10 cellular contexts compared by ENCODE assay signal in the genomic region with DNA sequence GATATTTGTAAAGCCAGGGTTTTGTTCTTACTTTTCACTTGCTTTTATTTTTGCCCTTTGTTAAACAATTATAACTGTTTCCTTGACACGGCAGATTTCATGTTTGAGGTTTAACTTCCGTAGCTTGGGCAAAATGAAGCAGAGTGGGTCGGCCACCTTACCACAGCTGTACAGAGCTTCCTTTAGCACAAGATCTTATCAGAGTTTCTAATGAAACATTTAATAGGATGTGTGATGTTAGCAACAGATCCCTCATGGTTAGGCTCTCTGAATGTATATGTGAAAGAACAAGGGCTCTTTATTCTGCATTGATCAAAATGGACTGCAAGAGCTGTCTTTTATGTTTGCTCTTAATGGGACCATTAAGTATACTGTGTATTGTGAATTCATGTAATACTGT. TPM values are rescaled to one million over a fixed set of nuclear protein-coding genes. Genes with fewer than 3 reads are reported as not detected.
A peak's percentile ranks its signal among the peaks of the same experiment; 100 is the strongest.
DNase-seq lines count a peak whose midpoint lies in the region; ATAC-seq, FAIRE-seq and TF ChIP-seq lines count a peak whose summit lies in the region.
"Had no signal": no experiment of that assay in that cellular context is flagged by ENCODE, and none has a peak within 500 bp of the region (broad histone marks: within the 10 kb centered on the region; RNA-seq: fewer than 3 reads in every experiment).

No MANE protein-coding gene starts in this region.

- H2AFZ ChIP-seq in OCI-LY7 (ENCODE audit: low read length): no peak overlapping the region

- POLR2A ChIA-PET in OCI-LY7 (lab: Charles Lee): interaction anchor here (0.9 kb wide), 1 partner anchor 9 kb away, joined by 3 read pairs; no protein-coding TSS in a partner anchor

- H3K9me3 ChIP-seq in OCI-LY7 (ENCODE audit: low read length): no peaks in the 10 kb centered on the region

- ATAC-seq in HG03571 (IDR thresholded peaks at IDR 0.05; ENCODE audit: unreplicated experiment): peak; percentile 82

- DNase-seq in NOMO-1 (lab: John Stamatoyannopoulos, UW; ENCODE audit: unreplicated experiment in 2 of 2) (peak; percentile 27 to 50), NOMO-1 treated with dmso at 0.1 percent for 144 hours (lab: John Stamatoyannopoulos, UW; ENCODE audit: unreplicated experiment) (no peak), activated T-helper 1 cell treated with Interleukin-2 at 50 U/mL for 16 hours (ENCODE audit: low read depth) (peak; percentile 22), RCC 7860 (ENCODE audit: low spot score) (no peak), NCI-H2227 (lab: John Stamatoyannopoulos, UW; ENCODE audit: unreplicated experiment) (no peak), OCI-LY7 (ENCODE audit: low spot score) (no peak)
- DNase-seq in stimulated activated CD8-positive, alpha-beta memory T cell treated with anti-CD3 and anti-CD28 coated beads, Interleukin-7, amount 100 ng/mL, for 24 hours (ENCODE audit: low read depth): peak; percentile 19

- H3K4me2 ChIP-seq in OCI-LY7 (ENCODE audit: low read length): no peak overlapping the region

- no peak overlapping the region for H3K4me3 ChIP-seq in OCI-LY7 (ENCODE audit: low read depth, low read length, poor library complexity, severe bottlenecking)

- BruUV-seq in OCI-LY7 (replicated peaks; lab: Mats Ljungman, UMichigan): no TSS peak

- H3K9me2 ChIP-seq in OCI-LY7 (ENCODE audit: insufficient read depth, low read length): no peaks in the 10 kb centered on the region

- intact Hi-C loops in OCI-LY7 (cut with micrococcal nuclease; ENCODE audit: unreplicated experiment): no loop called here

- no peaks in the 10 kb centered on the region for H3K79me2 ChIP-seq in OCI-LY7 (ENCODE audit: insufficient read depth, low read depth, low read length)

- H3K27ac ChIP-seq in OCI-LY7 (ENCODE audit: low read depth, low read length, poor library complexity, severe bottlenecking): no peak overlapping the region

- no peaks in the 10 kb centered on the region for H4K20me1 ChIP-seq in OCI-LY7 (ENCODE audit: insufficient read depth, low read length)

- no peak for FAIRE-seq in RCC 7860 (lab: Jason Lieb, UNC)
- FAIRE-seq: A204.1, astrocyte had no signal

- H3K4me1 ChIP-seq in OCI-LY7 (ENCODE audit: insufficient read depth, low read length, poor library complexity, severe bottlenecking): peaks cover 4% of the 10 kb centered on the region

- peaks cover 5% of the 10 kb centered on the region; the same call in 1 of the 2 replicates for H3K36me3 ChIP-seq in OCI-LY7 (ENCODE audit: insufficient read depth, low read length)

- TF ChIP-seq CTCF in OCI-LY7 (conservative IDR thresholded peaks at IDR 0.05; ENCODE audit: low read length): no peak

- CTCF ChIA-PET in OCI-LY7 (lab: Charles Lee; ENCODE audit: unreplicated experiment): no interaction called here

RNA-seq across cellular contexts. Expression of a gene that starts 22.3 kb away (rescaled TPM):
- total RNA-seq in OCI-LY7 (2014; rRNA removed; shearing (Covaris generic)): 1.2 TPM in 2 replicates
- 2.2 and 3.2 TPM in 2 replicates for total RNA-seq in OCI-LY7 (2022)

RNA-seq across cellular contexts. Expression of a gene that starts 50.7 kb away (rescaled TPM):
- 17.5 and 25.8 TPM in 2 replicates for total RNA-seq in OCI-LY7 (2014; rRNA removed; shearing (Covaris generic))
- total RNA-seq in OCI-LY7 (2022): 32.7 and 39.1 TPM in 2 replicates

Comparison
In these comparisons a context has a peak if more than half of its experiments do, and no peak if none do; other contexts are left out.
1. DNase-seq: peak in NOMO-1 (2 of 2), activated T-helper 1 cell treated with Interleukin-2 at 50 U/mL for 16 hours (single experiment) and stimulated activated CD8-positive, alpha-beta memory T cell treated with anti-CD3 and anti-CD28 coated beads, Interleukin-7, amount 100 ng/mL, for 24 hours (single experiment); none in NOMO-1 treated with dmso at 0.1 percent for 144 hours (single experiment), RCC 7860 (single experiment), NCI-H2227 (single experiment) and OCI-LY7 (single experiment).